In genomic region chr1:32500387-32501209, GRCh38 we compare ENCODE assay signal across 1 cellular context.
TF ChIP-seq lines count a peak whose summit lies in the region.

No MANE protein-coding gene starts in this region.

TF ChIP-seq in SK-N-SH, 30 proteins besides CTCF, POLR2A, EP300 and RAD21 (continued from another document):
- TF ChIP-seq, protein P1, sequence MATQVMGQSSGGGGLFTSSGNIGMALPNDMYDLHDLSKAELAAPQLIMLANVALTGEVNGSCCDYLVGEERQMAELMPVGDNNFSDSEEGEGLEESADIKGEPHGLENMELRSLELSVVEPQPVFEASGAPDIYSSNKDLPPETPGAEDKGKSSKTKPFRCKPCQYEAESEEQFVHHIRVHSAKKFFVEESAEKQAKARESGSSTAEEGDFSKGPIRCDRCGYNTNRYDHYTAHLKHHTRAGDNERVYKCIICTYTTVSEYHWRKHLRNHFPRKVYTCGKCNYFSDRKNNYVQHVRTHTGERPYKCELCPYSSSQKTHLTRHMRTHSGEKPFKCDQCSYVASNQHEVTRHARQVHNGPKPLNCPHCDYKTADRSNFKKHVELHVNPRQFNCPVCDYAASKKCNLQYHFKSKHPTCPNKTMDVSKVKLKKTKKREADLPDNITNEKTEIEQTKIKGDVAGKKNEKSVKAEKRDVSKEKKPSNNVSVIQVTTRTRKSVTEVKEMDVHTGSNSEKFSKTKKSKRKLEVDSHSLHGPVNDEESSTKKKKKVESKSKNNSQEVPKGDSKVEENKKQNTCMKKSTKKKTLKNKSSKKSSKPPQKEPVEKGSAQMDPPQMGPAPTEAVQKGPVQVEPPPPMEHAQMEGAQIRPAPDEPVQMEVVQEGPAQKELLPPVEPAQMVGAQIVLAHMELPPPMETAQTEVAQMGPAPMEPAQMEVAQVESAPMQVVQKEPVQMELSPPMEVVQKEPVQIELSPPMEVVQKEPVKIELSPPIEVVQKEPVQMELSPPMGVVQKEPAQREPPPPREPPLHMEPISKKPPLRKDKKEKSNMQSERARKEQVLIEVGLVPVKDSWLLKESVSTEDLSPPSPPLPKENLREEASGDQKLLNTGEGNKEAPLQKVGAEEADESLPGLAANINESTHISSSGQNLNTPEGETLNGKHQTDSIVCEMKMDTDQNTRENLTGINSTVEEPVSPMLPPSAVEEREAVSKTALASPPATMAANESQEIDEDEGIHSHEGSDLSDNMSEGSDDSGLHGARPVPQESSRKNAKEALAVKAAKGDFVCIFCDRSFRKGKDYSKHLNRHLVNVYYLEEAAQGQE (IDR thresholded peaks at IDR 0.05; ENCODE audit: low read depth, low read length), result no peak
